23 cellular contexts compared by ENCODE assay signal in genomic region chr7:13476881-13477444, GRCh38.
DNase-seq lines count a peak whose midpoint lies in the region; ATAC-seq and TF ChIP-seq lines count a peak whose summit lies in the region.
"Had no signal": no experiment of that assay in that cellular context is flagged by ENCODE, and none has a peak within 500 bp of the region (broad histone marks: within the 10 kb centered on the region; RNA-seq: fewer than 3 reads in every experiment).

No MANE protein-coding gene starts in this region.

- POLR2A ChIA-PET in CD4-positive, alpha-beta memory T cell (lab: Charles Lee; ENCODE audit: partially characterized antibody), result no interaction called here

- no peaks in the 10 kb centered on the region for H3K4me1 ChIP-seq in fibroblast of lung (ENCODE audit: control insufficient read depth, extremely low read depth, insufficient read depth, low read length)
- H3K4me1 ChIP-seq in CD4-positive, alpha-beta memory T cell (ENCODE audit: insufficient read depth, low read length), result no peaks in the 10 kb centered on the region
- H3K4me1 ChIP-seq: prostate gland, tibial nerve had no signal

- CTCF ChIA-PET in CD4-positive, alpha-beta memory T cell (lab: Charles Lee; ENCODE audit: partially characterized antibody), result no interaction called here

- H3K27ac Mint-ChIP-seq in CD4-positive, alpha-beta memory T cell, result no peak overlapping the region
- H3K27ac Mint-ChIP-seq: activated B cell treated with CpG ODN at 0.5 μM for 24 hours; activated CD4-positive, alpha-beta memory T cell treated with anti-CD3 and anti-CD28 coated beads, Interleukin-2, amount 10 ng/mL, durations not matched to agents 7 days and 5 days; activated naive CD4-positive, alpha-beta T cell treated with anti-CD3 and anti-CD28 coated beads, Interleukin-2, amount 50 U/mL, for 24 hours; activated T-cell treated with anti-CD3 and anti-CD28 coated beads, Interleukin-2, amount 50 U/mL, for 72 hours; mesothelial cell of epicardium; nephron progenitor cell; T-helper 17 cell had no signal

- H4K20me1 ChIP-seq in fibroblast of lung (ENCODE audit: control insufficient read depth, extremely low read depth, insufficient read depth, low read length), result no peaks in the 10 kb centered on the region

- in situ Hi-C loops in SK-MEL-5 (cut with HindIII; ENCODE audit: low pct_unique_long_range_greater_than_20kb, low sequenced_read_pairs), result no loop called here

- DNase-seq in AG10803 (ENCODE audit: low read depth) (no peak), HCEC 1CT (peak; percentile 2), SK-MEL-5 (ENCODE audit: low read depth, low spot score) (peak; percentile 45), fibroblast of lung (ENCODE audit: low read depth in 2 of 2) (peak in 1 of 2 donors; percentile 16), kidney tubule cell (ENCODE audit: low spot score) (no peak), GM03348 (ENCODE audit: low spot score) (no peak)
- DNase-seq in CD4-positive, alpha-beta memory T cell, result no peak
- DNase-seq: activated B cell treated with CpG ODN at 0.5 μM for 24 hours; activated CD4-positive, alpha-beta memory T cell treated with anti-CD3 and anti-CD28 coated beads, Interleukin-2, amount 10 ng/mL, durations not matched to agents 7 days and 5 days; activated T-cell treated with anti-CD3 and anti-CD28 coated beads, Interleukin-2, amount 50 U/mL, for 72 hours; cortex of kidney; H7; NCI-H1048; NCI-H2029 treated with DMSO at 0.1 percent for 48 hours; nephron progenitor cell; SHP77; stimulated activated naive CD8-positive, alpha-beta T cell treated with anti-CD3 and anti-CD28 coated beads, Interleukin-15, Interleukin-2, amounts not matched to agents 100 U/mL and 50 U/mL, for 24 hours; T-helper 17 cell had no signal

- TF ChIP-seq CTCF in AG10803 (conservative IDR thresholded peaks at IDR 0.05; ENCODE audit: low read length), result peak; percentile 25
- TF ChIP-seq CTCF in fibroblast of lung (conservative IDR thresholded peaks at IDR 0.05 in 1 of 2, IDR thresholded peaks at IDR 0.05 in 1 of 2; ENCODE audit: low read depth in 1 of 2, low read length in 2 of 2), result peak; percentile 5 to 12

- no peaks in the 10 kb centered on the region for H3K27me3 Mint-ChIP-seq in CD4-positive, alpha-beta memory T cell
- H3K27me3 Mint-ChIP-seq: activated B cell treated with CpG ODN at 0.5 μM for 24 hours; activated CD4-positive, alpha-beta memory T cell treated with anti-CD3 and anti-CD28 coated beads, Interleukin-2, amount 10 ng/mL, durations not matched to agents 7 days and 5 days; activated naive CD4-positive, alpha-beta T cell treated with anti-CD3 and anti-CD28 coated beads, Interleukin-2, amount 50 U/mL, for 24 hours; T-helper 17 cell had no signal

- H3K4me3 ChIP-seq in AG10803 (ENCODE audit: low read length), result no peak overlapping the region
- H3K4me3 ChIP-seq in fibroblast of lung (replicated peaks in 1 of 4; ENCODE audit: control extremely low read depth in 1 of 4, insufficient read depth in 1 of 4, low read depth in 3 of 4, low read length in 4 of 4), result no peak overlapping the region
- no peak overlapping the region for H3K4me3 ChIP-seq in CD4-positive, alpha-beta memory T cell (ENCODE audit: low read length in 2 of 2)
- H3K4me3 ChIP-seq: prostate gland, tibial nerve had no signal

- H3K27ac ChIP-seq in fibroblast of lung (ENCODE audit: insufficient read depth, low read length), result no peak overlapping the region
- no peak overlapping the region for H3K27ac ChIP-seq in CD4-positive, alpha-beta memory T cell (ENCODE audit: low read depth, low read length)
- H3K27ac ChIP-seq: prostate gland, tibial nerve had no signal

- no peak overlapping the region for H3K4me3 Mint-ChIP-seq in CD4-positive, alpha-beta memory T cell
- H3K4me3 Mint-ChIP-seq: activated B cell treated with CpG ODN at 0.5 μM for 24 hours; activated CD4-positive, alpha-beta memory T cell treated with anti-CD3 and anti-CD28 coated beads, Interleukin-2, amount 10 ng/mL, durations not matched to agents 7 days and 5 days; activated naive CD4-positive, alpha-beta T cell treated with anti-CD3 and anti-CD28 coated beads, Interleukin-2, amount 50 U/mL, for 24 hours; activated T-cell treated with anti-CD3 and anti-CD28 coated beads, Interleukin-2, amount 50 U/mL, for 72 hours; mesothelial cell of epicardium; nephron progenitor cell; T-helper 17 cell had no signal

- no peak overlapping the region for H3K4me2 ChIP-seq in fibroblast of lung (ENCODE audit: extremely low read depth, insufficient read depth, low read length)

- peaks cover 0 to 2% (median 0%) of the 10 kb centered on the region in 8 donors for H3K9me3 Mint-ChIP-seq in CD4-positive, alpha-beta memory T cell
- H3K9me3 Mint-ChIP-seq: activated B cell treated with CpG ODN at 0.5 μM for 24 hours; activated CD4-positive, alpha-beta memory T cell treated with anti-CD3 and anti-CD28 coated beads, Interleukin-2, amount 10 ng/mL, durations not matched to agents 7 days and 5 days; activated naive CD4-positive, alpha-beta T cell treated with anti-CD3 and anti-CD28 coated beads, Interleukin-2, amount 50 U/mL, for 24 hours; activated T-cell treated with anti-CD3 and anti-CD28 coated beads, Interleukin-2, amount 50 U/mL, for 72 hours; nephron progenitor cell had no signal

- intact Hi-C loops in CD4-positive, alpha-beta memory T cell (cut with micrococcal nuclease), result loop anchor here (2.0 kb wide), 1 partner anchor 982 kb away; no protein-coding TSS in a partner anchor

- H2AFZ ChIP-seq in fibroblast of lung (ENCODE audit: low read length), result no peak overlapping the region

- no peak for ATAC-seq in HG02973 (IDR thresholded peaks at IDR 0.05; ENCODE audit: unreplicated experiment)
- ATAC-seq: activated T-cell treated with anti-CD3 and anti-CD28 coated beads, Interleukin-2, amount 50 U/mL, for 72 hours; stimulated activated naive CD8-positive, alpha-beta T cell treated with anti-CD3 and anti-CD28 coated beads, Interleukin-15, Interleukin-2, amounts not matched to agents 100 U/mL and 50 U/mL, for 24 hours; T-helper 17 cell had no signal

- H3K27me3 ChIP-seq in fibroblast of lung (ENCODE audit: control insufficient read depth, insufficient read depth, low read length), result no peaks in the 10 kb centered on the region
- H3K27me3 ChIP-seq in CD4-positive, alpha-beta memory T cell (ENCODE audit: insufficient read depth, low read length), result no peaks in the 10 kb centered on the region
- H3K27me3 ChIP-seq: tibial nerve had no signal

- H3K4me1 Mint-ChIP-seq in CD4-positive, alpha-beta memory T cell, result peaks cover 0 to 3% (median 0%) of the 10 kb centered on the region in 4 donors
- H3K4me1 Mint-ChIP-seq: activated B cell treated with CpG ODN at 0.5 μM for 24 hours; activated CD4-positive, alpha-beta memory T cell treated with anti-CD3 and anti-CD28 coated beads, Interleukin-2, amount 10 ng/mL, durations not matched to agents 7 days and 5 days; activated naive CD4-positive, alpha-beta T cell treated with anti-CD3 and anti-CD28 coated beads, Interleukin-2, amount 50 U/mL, for 24 hours; mesothelial cell of epicardium; nephron progenitor cell; T-helper 17 cell had no signal

- H3K36me3 Mint-ChIP-seq in CD4-positive, alpha-beta memory T cell, result no peaks in the 10 kb centered on the region
- H3K36me3 Mint-ChIP-seq: activated naive CD4-positive, alpha-beta T cell treated with anti-CD3 and anti-CD28 coated beads, Interleukin-2, amount 50 U/mL, for 24 hours; mesothelial cell of epicardium had no signal

- H3K36me3 ChIP-seq in fibroblast of lung (ENCODE audit: control insufficient read depth, insufficient read depth, low read length), result no peaks in the 10 kb centered on the region
- H3K36me3 ChIP-seq in CD4-positive, alpha-beta memory T cell (ENCODE audit: insufficient read depth, low read length), result no peaks in the 10 kb centered on the region
- H3K36me3 ChIP-seq: prostate gland, tibial nerve had no signal

- no peak overlapping the region for H3K9ac ChIP-seq in fibroblast of lung (ENCODE audit: insufficient read depth, low read length)

- no peaks in the 10 kb centered on the region for H3K9me3 ChIP-seq in fibroblast of lung (ENCODE audit: control insufficient read depth, insufficient read depth, low read depth, low read length)
- no peaks in the 10 kb centered on the region for H3K9me3 ChIP-seq in CD4-positive, alpha-beta memory T cell (ENCODE audit: control insufficient read depth in 1 of 2, low read length in 2 of 2)
- H3K9me3 ChIP-seq: prostate gland, tibial nerve had no signal

- H3K79me2 ChIP-seq in fibroblast of lung (ENCODE audit: control insufficient read depth, insufficient read depth, low read length), result no peaks in the 10 kb centered on the region

Comparison
In these comparisons a context has a peak if more than half of its experiments do, and no peak if none do; other contexts are left out.
1. DNase-seq: peak in HCEC 1CT (single experiment) and SK-MEL-5 (single experiment); none in AG10803 (single experiment), kidney tubule cell (single experiment), CD4-positive, alpha-beta memory T cell (0 of 5) and GM03348 (single experiment).